In genomic region chr10:91409869-91410637, GRCh38 we compare ENCODE assay signal across 8 cellular contexts. TPM values are rescaled to one million over a fixed set of nuclear protein-coding genes. Genes with fewer than 3 reads are reported as not detected.
DNase-seq lines count a peak whose midpoint lies in the region; ATAC-seq and TF ChIP-seq lines count a peak whose summit lies in the region.

Gene HECTD2, plus strand, starts transcription at chr10:91410344. Its CDS starts 95 bp downstream, at chr10:91410439.

- H4K91ac ChIP-seq in neuronal stem cell (ENCODE audit: low read depth, low read length, poor library complexity) = peak within 1 kb of the TSS; percentile 93

- H3K79me1 ChIP-seq in neuronal stem cell (ENCODE audit: low read depth, low read length) = peaks cover 3% of the 10 kb centered on the region

- no peaks in the 10 kb centered on the region for H3K36me3 ChIP-seq in neuronal stem cell (replicated peaks in 1 of 2; ENCODE audit: control insufficient read depth in 2 of 2, insufficient read depth in 2 of 2, low read length in 2 of 2)
- no peaks in the 10 kb centered on the region for H3K36me3 ChIP-seq in subcutaneous abdominal adipose tissue (ENCODE audit: control insufficient read depth in 5 of 5, insufficient read depth in 5 of 5, low read length in 5 of 5)

- ATAC-seq in GM19468 (IDR thresholded peaks at IDR 0.05; ENCODE audit: extremely low read depth, unreplicated experiment) (peak; percentile 72), foreskin keratinocyte (peak; percentile 90)

- peak within 1 kb of the TSS; percentile 99 for H3K14ac ChIP-seq in neuronal stem cell (ENCODE audit: low read length)

- peak within 1 kb of the TSS; percentile 100 for H3K18ac ChIP-seq in neuronal stem cell (ENCODE audit: low read length)

- H2AFZ ChIP-seq in neuronal stem cell (ENCODE audit: low read length) = peak within 1 kb of the TSS; percentile 94

- peak within 1 kb of the TSS; percentile 100 for H2BK5ac ChIP-seq in neuronal stem cell (ENCODE audit: low read length)

- H3K4me3 ChIP-seq in neuronal stem cell (ENCODE audit: low read length in 2 of 2) (peak within 1 kb of the TSS; percentile 97 to 99), subcutaneous abdominal adipose tissue (ENCODE audit: low read depth in 1 of 5, low read length in 5 of 5) (peak within 1 kb of the TSS; percentile 88 to 98 (median 95))

- TF ChIP-seq CTCF in foreskin keratinocyte (conservative IDR thresholded peaks at IDR 0.05) = peak; percentile 68

- no CpG with 5 or more reads among the region's 111 CpGs for WGBS in neuronal stem cell (ENCODE audit: extremely low coverage in 2 of 2, insufficient read length in 2 of 2, insufficient replicate concordance in 1 of 2), 2 donors

- peak within 1 kb of the TSS; percentile 53 for H4K8ac ChIP-seq in neuronal stem cell (ENCODE audit: low read depth, low read length)

- H2BK12ac ChIP-seq in neuronal stem cell (ENCODE audit: low read length) = peak within 1 kb of the TSS; percentile 84

- peak; percentile 59 for DNase-seq in DMS153 (lab: John Stamatoyannopoulos, UW)
- peak; percentile 51 for DNase-seq in HPDE6-E6E7 (ENCODE audit: extremely low spot score)
- peak; percentile 81 for DNase-seq in RKO (ENCODE audit: low spot score)
- peak; percentile 74 for DNase-seq in activated gamma-delta T cell (lab: John Stamatoyannopoulos, UW)
- peak in 1 of 2 donors; percentile 54 for DNase-seq in foreskin keratinocyte
- peak; percentile 74 for DNase-seq in neuronal stem cell (ENCODE audit: low spot score)

- no peaks in the 10 kb centered on the region for H3K27me3 ChIP-seq in foreskin keratinocyte
- no peaks in the 10 kb centered on the region for H3K27me3 ChIP-seq in neuronal stem cell (ENCODE audit: control insufficient read depth in 3 of 3, insufficient read depth in 3 of 3, low read depth in 1 of 3, low read length in 3 of 3)
- no peaks in the 10 kb centered on the region for H3K27me3 ChIP-seq in subcutaneous abdominal adipose tissue (ENCODE audit: control insufficient read depth in 5 of 5, insufficient read depth in 4 of 5, low read length in 5 of 5)

- H2AK5ac ChIP-seq in neuronal stem cell (ENCODE audit: low read depth, low read length) = peak within 1 kb of the TSS; percentile 98

- H3K27ac ChIP-seq in foreskin keratinocyte = peak within 1 kb of the TSS; percentile 95
- peak within 1 kb of the TSS; percentile 99 for H3K27ac ChIP-seq in neuronal stem cell (replicated peaks; ENCODE audit: low read length)
- peak within 1 kb of the TSS; percentile 95 for H3K27ac ChIP-seq in subcutaneous abdominal adipose tissue (ENCODE audit: low read depth, low read length)

- H3K23ac ChIP-seq in neuronal stem cell (ENCODE audit: low read depth, low read length, poor library complexity) = peak within 1 kb of the TSS; percentile 99

- H2BK120ac ChIP-seq in neuronal stem cell (ENCODE audit: low read depth, low read length) = peak within 1 kb of the TSS; percentile 96

- peak within 1 kb of the TSS; percentile 98 for H3K4ac ChIP-seq in neuronal stem cell (ENCODE audit: low read length)

- H3K9me3 ChIP-seq in neuronal stem cell (replicated peaks in 1 of 2; ENCODE audit: control insufficient read depth in 2 of 2, insufficient read depth in 1 of 2, low read depth in 1 of 2, low read length in 2 of 2) (no peaks in the 10 kb centered on the region), subcutaneous abdominal adipose tissue (ENCODE audit: control insufficient read depth in 5 of 5, low read length in 5 of 5) (no peaks in the 10 kb centered on the region)

- H2BK15ac ChIP-seq in neuronal stem cell (ENCODE audit: low read length) = peak within 1 kb of the TSS; percentile 88

- peak within 1 kb of the TSS; percentile 99 for H3K9ac ChIP-seq in neuronal stem cell (ENCODE audit: low read depth, low read length, poor library complexity)
- peak within 1 kb of the TSS; percentile 87 to 99 (median 94) for H3K9ac ChIP-seq in subcutaneous abdominal adipose tissue (ENCODE audit: low read length in 5 of 5)

- H3K4me1 ChIP-seq in foreskin keratinocyte = peaks cover 6% of the 10 kb centered on the region
- H3K4me1 ChIP-seq in neuronal stem cell (ENCODE audit: control insufficient read depth in 2 of 2, insufficient read depth in 1 of 2, low read depth in 1 of 2, low read length in 2 of 2) = peaks cover 9 to 33% of the 10 kb centered on the region in 2 donors
- peaks cover 0 to 25% (median 19%) of the 10 kb centered on the region in 5 donors for H3K4me1 ChIP-seq in subcutaneous abdominal adipose tissue (ENCODE audit: control insufficient read depth in 5 of 5, insufficient read depth in 5 of 5, low read length in 5 of 5)

- peak within 1 kb of the TSS; percentile 81 for H3K4me2 ChIP-seq in neuronal stem cell (ENCODE audit: insufficient read depth, low read length, poor library complexity, severe bottlenecking)

RNA-seq across cellular contexts. Expression of gene HECTD2, which starts in this region (rescaled TPM):
- 2.6 and 2.8 TPM in 2 replicates for total RNA-seq in foreskin keratinocyte
- 0.58 and 0.85 TPM in 2 replicates for polyA plus RNA-seq in foreskin keratinocyte
- 22.7 TPM for polyA plus RNA-seq in neuronal stem cell (2013, experiment 1 of 2)
- polyA plus RNA-seq in neuronal stem cell (2013, experiment 2 of 2) = 23.8 TPM
